Comparison of ENCODE assay signal across 1 cellular context in genomic region chr2:23803965-23804542, GRCh38.
TF ChIP-seq lines count a peak whose summit lies in the region.

No MANE protein-coding gene starts in this region.

TF ChIP-seq in K562, 482 proteins besides CTCF, POLR2A, EP300 and RAD21 (continued from another document):
- TF ChIP-seq, protein P1, sequence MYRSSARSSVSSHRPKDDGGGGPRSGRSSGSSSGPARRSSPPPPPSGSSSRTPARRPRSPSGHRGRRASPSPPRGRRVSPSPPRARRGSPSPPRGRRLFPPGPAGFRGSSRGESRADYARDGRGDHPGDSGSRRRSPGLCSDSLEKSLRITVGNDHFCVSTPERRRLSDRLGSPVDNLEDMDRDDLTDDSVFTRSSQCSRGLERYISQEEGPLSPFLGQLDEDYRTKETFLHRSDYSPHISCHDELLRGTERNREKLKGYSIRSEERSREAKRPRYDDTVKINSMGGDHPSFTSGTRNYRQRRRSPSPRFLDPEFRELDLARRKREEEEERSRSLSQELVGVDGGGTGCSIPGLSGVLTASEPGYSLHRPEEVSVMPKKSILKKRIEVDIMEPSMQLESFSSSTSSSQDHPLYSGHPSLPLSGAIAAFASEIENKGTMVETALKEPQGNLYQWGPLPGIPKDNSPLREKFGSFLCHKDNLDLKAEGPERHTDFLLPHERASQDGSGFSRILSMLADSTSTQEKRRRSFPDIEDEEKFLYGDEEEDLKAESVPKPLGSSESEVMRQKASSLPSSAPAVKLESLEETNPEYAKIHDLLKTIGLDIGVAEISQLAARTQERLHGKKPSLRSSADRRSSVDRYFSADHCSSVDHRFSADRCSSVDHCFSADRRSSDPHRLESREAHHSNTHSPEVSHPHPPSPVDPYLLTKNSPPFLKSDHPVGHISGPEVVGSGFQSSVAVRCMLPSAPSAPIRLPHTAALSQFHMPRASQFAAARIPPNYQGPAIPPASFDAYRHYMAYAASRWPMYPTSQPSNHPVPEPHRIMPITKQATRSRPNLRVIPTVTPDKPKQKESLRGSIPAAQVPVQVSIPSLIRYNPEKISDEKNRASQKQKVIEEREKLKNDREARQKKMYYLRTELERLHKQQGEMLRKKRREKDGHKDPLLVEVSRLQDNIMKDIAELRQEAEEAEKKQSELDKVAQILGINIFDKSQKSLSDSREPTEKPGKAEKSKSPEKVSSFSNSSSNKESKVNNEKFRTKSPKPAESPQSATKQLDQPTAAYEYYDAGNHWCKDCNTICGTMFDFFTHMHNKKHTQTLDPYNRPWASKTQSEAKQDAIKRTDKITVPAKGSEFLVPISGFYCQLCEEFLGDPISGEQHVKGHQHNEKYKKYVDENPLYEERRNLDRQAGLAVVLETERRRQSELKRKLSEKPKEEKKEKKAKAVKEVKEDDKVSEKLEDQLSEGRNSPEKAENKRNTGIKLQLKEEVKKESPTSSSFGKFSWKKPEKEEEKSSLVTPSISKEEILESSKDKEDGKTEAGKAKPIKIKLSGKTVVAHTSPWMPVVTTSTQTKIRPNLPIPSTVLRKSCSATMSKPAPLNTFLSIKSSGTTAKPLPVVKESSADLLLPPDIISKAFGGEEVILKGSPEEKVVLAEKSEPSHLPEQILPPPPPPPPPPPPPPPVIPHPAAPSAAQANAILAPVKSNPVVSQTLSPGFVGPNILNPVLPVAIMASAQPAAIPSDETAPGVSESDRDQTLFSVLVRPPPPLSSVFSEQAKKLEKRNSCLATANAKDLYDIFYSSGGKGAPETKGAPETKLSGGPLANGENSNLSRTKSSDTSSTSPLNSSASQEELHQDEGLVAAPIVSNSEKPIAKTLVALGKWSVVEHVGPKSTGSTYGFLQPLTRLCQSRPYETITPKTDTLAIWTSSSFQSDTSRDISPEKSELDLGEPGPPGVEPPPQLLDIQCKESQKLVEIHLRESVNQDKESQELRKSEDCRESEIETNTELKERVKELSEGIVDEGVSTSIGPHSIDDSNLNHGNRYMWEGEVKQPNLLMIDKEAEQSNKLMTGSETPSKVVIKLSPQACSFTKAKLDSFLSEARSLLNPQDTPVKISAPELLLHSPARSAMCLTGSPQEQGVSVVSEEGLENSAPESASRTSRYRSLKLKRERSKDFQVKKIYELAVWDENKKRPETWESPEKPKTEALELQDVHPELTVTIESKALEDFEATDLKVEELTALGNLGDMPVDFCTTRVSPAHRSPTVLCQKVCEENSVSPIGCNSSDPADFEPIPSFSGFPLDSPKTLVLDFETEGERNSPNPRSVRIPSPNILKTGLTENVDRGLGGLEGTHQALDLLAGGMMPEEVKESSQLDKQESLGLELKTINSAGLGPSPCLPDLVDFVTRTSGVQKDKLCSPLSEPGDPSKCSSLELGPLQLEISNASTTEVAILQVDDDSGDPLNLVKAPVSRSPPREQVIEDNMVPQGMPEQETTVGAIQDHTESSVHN (IDR thresholded peaks at IDR 0.05; ENCODE audit: borderline replicate concordance in 1 of 2, low read depth in 1 of 2), result no peak
- TF ChIP-seq TCF3 (CRISPR knock-in tag; IDR thresholded peaks at IDR 0.05), result peak; percentile 67
- TF ChIP-seq SMC3 (conservative IDR thresholded peaks at IDR 0.05; ENCODE audit: insufficient read depth, low read depth, low read length), result 0 out of 2 replicates have a peak, but pooled peaks have one; percentile 18
- TF ChIP-seq RBM17 (IDR thresholded peaks at IDR 0.05; ENCODE audit: borderline replicate concordance, low read depth, low read length), result no peak
- no peak for TF ChIP-seq DDX20 (tag; IDR thresholded peaks at IDR 0.05; ENCODE audit: low read depth)
- TF ChIP-seq KLF16 (IDR thresholded peaks at IDR 0.05), result peak; percentile 52
- no peak for TF ChIP-seq TCF15 (CRISPR knock-in tag; IDR thresholded peaks at IDR 0.05)
- no peak for TF ChIP-seq DACH1 (IDR thresholded peaks at IDR 0.05; ENCODE audit: partially characterized antibody)
- no peak for TF ChIP-seq ZNF507 (tag; conservative IDR thresholded peaks at IDR 0.05)
- no peak for TF ChIP-seq ESRRB (CRISPR knock-in tag; IDR thresholded peaks at IDR 0.05; ENCODE audit: borderline replicate concordance)
- no peak for TF ChIP-seq TGIF2 (CRISPR knock-in tag; IDR thresholded peaks at IDR 0.05)
- TF ChIP-seq MGA (IDR thresholded peaks at IDR 0.05), result no peak
- no peak for TF ChIP-seq ZSCAN32 (CRISPR knock-in tag; IDR thresholded peaks at IDR 0.05)
- peak; percentile 33; the same call in 1 of the 2 replicates for TF ChIP-seq NCOR1 (IDR thresholded peaks at IDR 0.05)
- no peak for TF ChIP-seq NFXL1 (CRISPR knock-in tag; IDR thresholded peaks at IDR 0.05)
- peak; percentile 74; the same call in 1 of the 2 replicates for TF ChIP-seq EHMT2 (IDR thresholded peaks at IDR 0.05)
- no peak for TF ChIP-seq HDAC6 (IDR thresholded peaks at IDR 0.05; ENCODE audit: low read depth, low read length)
- peak; percentile 87; the same call in 1 of the 2 replicates for TF ChIP-seq ZNF764 (CRISPR knock-in tag; IDR thresholded peaks at IDR 0.05; ENCODE audit: low read depth)
- TF ChIP-seq CBFA2T3 (IDR thresholded peaks at IDR 0.05), result peak; percentile 66
- no peak for TF ChIP-seq BDP1 (IDR thresholded peaks at IDR 0.05; ENCODE audit: insufficient read depth, insufficient read length)
- TF ChIP-seq CBX3 (IDR thresholded peaks at IDR 0.05; ENCODE audit: borderline replicate concordance in 1 of 2, low read length in 2 of 2), result no peak
- peak; percentile 45; the same call in 1 of the 2 replicates for TF ChIP-seq TAL1 (IDR thresholded peaks at IDR 0.05)
- TF ChIP-seq TEAD4 (IDR thresholded peaks at IDR 0.05; ENCODE audit: low read length), result peak; percentile 41
- TF ChIP-seq TEAD4 (CRISPR knock-in tag; IDR thresholded peaks at IDR 0.05; ENCODE audit: borderline replicate concordance), result no peak
- peak; percentile 92 for TF ChIP-seq NFIC (IDR thresholded peaks at IDR 0.05)
- no peak for TF ChIP-seq DNMT1 (IDR thresholded peaks at IDR 0.05)
- TF ChIP-seq E2F1 (CRISPR knock-in tag; IDR thresholded peaks at IDR 0.05), result no peak
- TF ChIP-seq ELF4 (CRISPR knock-in tag; IDR thresholded peaks at IDR 0.05), result no peak
